ENCODE assay signal across 7 cellular contexts in genomic region chr16:69328854-69329316, GRCh38. TPM values are rescaled to one million over a fixed set of nuclear protein-coding genes. Genes with fewer than 3 reads are reported as not detected.
DNase-seq lines count a peak whose midpoint lies in the region; ATAC-seq, FAIRE-seq and TF ChIP-seq lines count a peak whose summit lies in the region.

No MANE protein-coding gene starts in this region.

- no peaks in the 10 kb centered on the region for H3K27me3 Mint-ChIP-seq in effector memory CD8-positive, alpha-beta T cell

- peaks cover 5 to 8% of the 10 kb centered on the region in 2 donors for H3K36me3 ChIP-seq in prostate gland

- 48% methylated on average over 10 of the region's 10 CpGs for whole genome bisulfite sequencing in prostate gland

- intact Hi-C loops in prostate gland (cut with DNase I), result no loop called here

- DNase-seq in GM12864 (ENCODE audit: low read depth) (no peak), RCC 7860 (ENCODE audit: low spot score) (peak; percentile 51), prostate gland (ENCODE audit: low spot score) (no peak), GOT3 (lab: John Stamatoyannopoulos, UW) (no peak), T1000 (lab: John Stamatoyannopoulos, UW) (no peak)
- no peak for DNase-seq in effector memory CD8-positive, alpha-beta T cell

- no peaks in the 10 kb centered on the region for H3K9me3 ChIP-seq in prostate gland

- no peaks in the 10 kb centered on the region for H3K27me3 ChIP-seq in prostate gland (replicated peaks; ENCODE audit: insufficient read depth)

- peaks cover 21 to 35% of the 10 kb centered on the region in 2 donors for H3K4me1 Mint-ChIP-seq in effector memory CD8-positive, alpha-beta T cell (ENCODE audit: low read depth in 2 of 2)

- peaks cover 14% of the 10 kb centered on the region for H3K4me1 ChIP-seq in prostate gland (replicated peaks)

- H3K27ac Mint-ChIP-seq in effector memory CD8-positive, alpha-beta T cell, result peak overlapping the region in 1 of 2 donors; percentile 72

- FAIRE-seq in RCC 7860 (lab: Jason Lieb, UNC), result no peak

- ATAC-seq in effector memory CD8-positive, alpha-beta T cell (replicated peaks), result no peak
- no peak for ATAC-seq in GM21381 (IDR thresholded peaks at IDR 0.05; ENCODE audit: unreplicated experiment)

- peak overlapping the region; percentile 77 to 78 for H3K4me3 Mint-ChIP-seq in effector memory CD8-positive, alpha-beta T cell

- no peak overlapping the region for H3K27ac ChIP-seq in prostate gland

- peak overlapping the region; percentile 60 for H3K4me3 ChIP-seq in GM12864 (ENCODE audit: low read depth, low read length)
- peak overlapping the region; percentile 85 to 92 for H3K4me3 ChIP-seq in prostate gland

- peaks cover 46% of the 10 kb centered on the region for H3K36me3 Mint-ChIP-seq in effector memory CD8-positive, alpha-beta T cell (ENCODE audit: insufficient read depth)

- TF ChIP-seq POLR2A in prostate gland (IDR thresholded peaks at IDR 0.05), result no peak

- no peaks in the 10 kb centered on the region for H3K9me3 Mint-ChIP-seq in effector memory CD8-positive, alpha-beta T cell

- TF ChIP-seq CTCF in GM12864 (IDR thresholded peaks at IDR 0.05; ENCODE audit: low read depth, low read length, missing control alignments) (no peak), prostate gland (IDR thresholded peaks at IDR 0.05) (no peak)

RNA-seq across cellular contexts. Expression of gene PDF, which starts 1.5 kb away (rescaled TPM):
- 10 to 100 TPM; 40.7 to 42.9 TPM for total RNA-seq in prostate gland

RNA-seq across cellular contexts. Expression of gene COG8, which starts 10.5 kb away (rescaled TPM):
- 10 to 100 TPM; 55.6 to 85.2 TPM for total RNA-seq in prostate gland

RNA-seq across cellular contexts. Expression of gene NIP7, which starts 10.7 kb away (rescaled TPM):
- 10 to 100 TPM; 11.2 to 19.4 TPM for total RNA-seq in prostate gland

RNA-seq across cellular contexts. Expression of gene VPS4A, which starts 17.7 kb away (rescaled TPM):
- 10 to 100 TPM; 44.8 to 46.1 TPM for total RNA-seq in prostate gland

RNA-seq across cellular contexts. Expression of gene TMED6, which starts 22.7 kb away (rescaled TPM):
- total RNA-seq in prostate gland, result 1 to 10 TPM in 1 of 2 donors, not detected in 1; 1.1 TPM
